Comparison of ENCODE assay signal across 1 cellular context in the genomic region with DNA sequence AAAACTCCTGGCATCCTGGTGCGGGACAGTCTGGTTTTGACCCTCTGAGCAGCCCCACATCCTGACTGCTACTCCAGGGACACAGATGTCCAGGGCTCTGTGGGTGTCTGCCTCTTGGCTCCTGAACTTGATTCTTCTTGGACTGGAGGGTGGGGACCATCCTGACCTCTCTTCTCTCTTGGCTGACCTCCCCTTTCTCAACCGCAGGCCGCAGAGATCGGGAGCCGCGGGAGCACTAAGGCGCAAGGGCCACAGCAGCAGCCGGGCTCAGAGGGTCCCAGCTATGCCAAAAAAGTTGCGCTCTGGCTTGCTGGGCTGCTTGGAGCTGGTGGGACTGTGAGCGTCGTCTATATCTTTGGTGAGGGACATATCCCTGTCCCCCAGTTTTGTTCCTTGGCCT.
TF ChIP-seq lines count a peak whose summit lies in the region.

No MANE protein-coding gene starts in this region.

TF ChIP-seq in A549, 52 proteins besides CTCF, POLR2A, EP300 and RAD21 (continued from another document):
- TF ChIP-seq, protein P1, sequence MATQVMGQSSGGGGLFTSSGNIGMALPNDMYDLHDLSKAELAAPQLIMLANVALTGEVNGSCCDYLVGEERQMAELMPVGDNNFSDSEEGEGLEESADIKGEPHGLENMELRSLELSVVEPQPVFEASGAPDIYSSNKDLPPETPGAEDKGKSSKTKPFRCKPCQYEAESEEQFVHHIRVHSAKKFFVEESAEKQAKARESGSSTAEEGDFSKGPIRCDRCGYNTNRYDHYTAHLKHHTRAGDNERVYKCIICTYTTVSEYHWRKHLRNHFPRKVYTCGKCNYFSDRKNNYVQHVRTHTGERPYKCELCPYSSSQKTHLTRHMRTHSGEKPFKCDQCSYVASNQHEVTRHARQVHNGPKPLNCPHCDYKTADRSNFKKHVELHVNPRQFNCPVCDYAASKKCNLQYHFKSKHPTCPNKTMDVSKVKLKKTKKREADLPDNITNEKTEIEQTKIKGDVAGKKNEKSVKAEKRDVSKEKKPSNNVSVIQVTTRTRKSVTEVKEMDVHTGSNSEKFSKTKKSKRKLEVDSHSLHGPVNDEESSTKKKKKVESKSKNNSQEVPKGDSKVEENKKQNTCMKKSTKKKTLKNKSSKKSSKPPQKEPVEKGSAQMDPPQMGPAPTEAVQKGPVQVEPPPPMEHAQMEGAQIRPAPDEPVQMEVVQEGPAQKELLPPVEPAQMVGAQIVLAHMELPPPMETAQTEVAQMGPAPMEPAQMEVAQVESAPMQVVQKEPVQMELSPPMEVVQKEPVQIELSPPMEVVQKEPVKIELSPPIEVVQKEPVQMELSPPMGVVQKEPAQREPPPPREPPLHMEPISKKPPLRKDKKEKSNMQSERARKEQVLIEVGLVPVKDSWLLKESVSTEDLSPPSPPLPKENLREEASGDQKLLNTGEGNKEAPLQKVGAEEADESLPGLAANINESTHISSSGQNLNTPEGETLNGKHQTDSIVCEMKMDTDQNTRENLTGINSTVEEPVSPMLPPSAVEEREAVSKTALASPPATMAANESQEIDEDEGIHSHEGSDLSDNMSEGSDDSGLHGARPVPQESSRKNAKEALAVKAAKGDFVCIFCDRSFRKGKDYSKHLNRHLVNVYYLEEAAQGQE (IDR thresholded peaks at IDR 0.05): no peak
- no peak for TF ChIP-seq RFX5 (IDR thresholded peaks at IDR 0.05)
TF ChIP-seq in A549: peak in this region for 0.
